Comparison of ENCODE assay signal across 9 cellular contexts in genomic region chr3:186790261-186790981, GRCh38. TPM values are rescaled to one million over a fixed set of nuclear protein-coding genes. Genes with fewer than 3 reads are reported as not detected.
DNase-seq lines count a peak whose midpoint lies in the region; TF ChIP-seq lines count a peak whose summit lies in the region.
"Had no signal": no experiment of that assay in that cellular context is flagged by ENCODE, and none has a peak within 500 bp of the region (broad histone marks: within the 10 kb centered on the region; RNA-seq: fewer than 3 reads in every experiment).

No MANE protein-coding gene starts in this region.

- H3K27ac ChIP-seq in neural progenitor cell, result peak overlapping the region; percentile 77
- H3K27ac ChIP-seq: C4-2B had no signal

- peak; percentile 24 to 61 for DNase-seq in NCI-H524 (lab: John Stamatoyannopoulos, UW)
- no peak for DNase-seq in NCI-H524 treated with DMSO at 0.1 percent for 48 hours (lab: John Stamatoyannopoulos, UW)
- peak; percentile 93 for DNase-seq in NCI-H82 (lab: John Stamatoyannopoulos, UW)
- DNase-seq in astrocyte of the spinal cord (ENCODE audit: low read depth, low spot score), result peak; percentile 53
- no peak for DNase-seq in neural progenitor cell (ENCODE audit: low spot score)
- DNase-seq in anterior cingulate cortex (lab: John Stamatoyannopoulos, UW), result no peak
- no peak for DNase-seq in HuH-7 (ENCODE audit: low spot score)
- DNase-seq in GM19240 (ENCODE audit: insufficient read length, low spot score), result no peak

- H3F3A ChIP-seq in neural progenitor cell (ENCODE audit: low read depth), result peaks cover 92% of the 10 kb centered on the region

- H3K36me3 Mint-ChIP-seq in neural progenitor cell, result peaks cover 48% of the 10 kb centered on the region

- no peaks in the 10 kb centered on the region for H3K27me3 Mint-ChIP-seq in neural progenitor cell (ENCODE audit: insufficient read depth, low read depth)

- H4K20me1 ChIP-seq in neural progenitor cell (ENCODE audit: low read depth), result peaks cover 58% of the 10 kb centered on the region

- no peaks in the 10 kb centered on the region for H3K9me3 Mint-ChIP-seq in neural progenitor cell

- H3K27ac Mint-ChIP-seq in neural progenitor cell, result no peak overlapping the region

- H3K27me3 ChIP-seq in neural progenitor cell, result no peaks in the 10 kb centered on the region

- no peak overlapping the region for H2AFZ ChIP-seq in neural progenitor cell (replicated peaks)

- H3K4me2 ChIP-seq in neural progenitor cell, result no peak overlapping the region

- H3K4me1 Mint-ChIP-seq in neural progenitor cell, result peaks cover 27% of the 10 kb centered on the region

- no peak overlapping the region for H3K4me3 Mint-ChIP-seq in neural progenitor cell

- H3K79me2 ChIP-seq in neural progenitor cell (ENCODE audit: low read depth), result peaks cover 38% of the 10 kb centered on the region

- H3K9me3 ChIP-seq in neural progenitor cell (ENCODE audit: low read depth), result no peaks in the 10 kb centered on the region

- in situ Hi-C loops in astrocyte of the spinal cord (cut with HindIII; ENCODE audit: low sequenced_read_pairs), result no loop called here

- TF ChIP-seq CTCF in astrocyte of the spinal cord (IDR thresholded peaks at IDR 0.05; ENCODE audit: low read depth, low read length) (no peak), neural progenitor cell (IDR thresholded peaks at IDR 0.05) (no peak)

- no peak overlapping the region for H3K4me3 ChIP-seq in astrocyte of the spinal cord (ENCODE audit: low read depth, low read length)
- no peak overlapping the region for H3K4me3 ChIP-seq in neural progenitor cell

- peaks cover 40% of the 10 kb centered on the region for H3K36me3 ChIP-seq in neural progenitor cell

- no peak overlapping the region for H3K9ac ChIP-seq in neural progenitor cell

- peaks cover 19% of the 10 kb centered on the region for H3K4me1 ChIP-seq in neural progenitor cell

RNA-seq across cellular contexts. Expression of gene EIF4A2, which starts 7.0 kb away (rescaled TPM):
- total RNA-seq in neural progenitor cell (ENCODE audit: low replicate concordance), result 841 and 1,764 TPM in 2 replicates

RNA-seq across cellular contexts. Expression of gene RFC4, which starts 15.9 kb away (rescaled TPM):
- total RNA-seq in neural progenitor cell (ENCODE audit: low replicate concordance), result 127 and 187 TPM in 2 replicates

RNA-seq across cellular contexts. Expression of gene ADIPOQ, which starts 52.1 kb away (rescaled TPM):
- total RNA-seq in neural progenitor cell (ENCODE audit: low replicate concordance), result not detected in 2 replicates

Comparison
In these comparisons a context has a peak if more than half of its experiments do, and no peak if none do; other contexts are left out.
1. DNase-seq: peak in NCI-H524 (2 of 2), NCI-H82 (single experiment) and astrocyte of the spinal cord (single experiment); none in NCI-H524 treated with DMSO at 0.1 percent for 48 hours (single experiment), neural progenitor cell (single experiment), anterior cingulate cortex (0 of 58), HuH-7 (single experiment) and GM19240 (single experiment).